In the genomic region with DNA sequence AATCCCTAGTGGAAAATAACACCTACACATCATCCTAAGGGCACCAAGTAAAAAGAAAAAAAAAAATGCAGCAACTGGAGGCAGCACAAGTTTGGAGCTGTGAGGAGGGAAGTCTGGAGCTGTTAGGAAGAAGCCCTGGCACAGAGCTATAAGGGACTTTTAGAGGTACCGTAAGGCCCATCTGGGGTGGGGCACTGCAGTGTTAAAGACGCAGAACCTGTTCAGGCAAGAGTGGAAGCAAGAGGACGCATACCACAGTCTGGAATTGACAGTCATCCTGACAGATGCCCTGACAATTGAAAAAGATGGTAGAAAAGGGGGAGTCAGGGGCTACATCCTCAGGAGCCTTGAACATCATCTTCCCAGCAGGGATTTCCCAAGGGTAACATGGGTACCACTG, we compare ENCODE assay signal across 12 cellular contexts.
A peak's percentile ranks its signal among the peaks of the same experiment; 100 is the strongest.
DNase-seq lines count a peak whose midpoint lies in the region; ATAC-seq and TF ChIP-seq lines count a peak whose summit lies in the region.
"Had no signal": no experiment of that assay in that cellular context is flagged by ENCODE, and none has a peak within 500 bp of the region (broad histone marks: within the 10 kb centered on the region; RNA-seq: fewer than 3 reads in every experiment).

No MANE protein-coding gene starts in this region.

- H3K36me3 ChIP-seq in BLaER1 (no peaks in the 10 kb centered on the region), parathyroid adenoma (ENCODE audit: control insufficient read depth, insufficient read depth, low read length) (no peaks in the 10 kb centered on the region), aorta (ENCODE audit: control insufficient read depth in 1 of 2, insufficient read depth in 2 of 2, low read length in 1 of 2) (no peaks in the 10 kb centered on the region)

- intact Hi-C loops in aorta (cut with DNase I), result loop anchor here (5.0 to 10.0 kb wide), 2 partner anchors 55 to 362 kb away; partner anchors contain the start of gene BTG1 (in 1 of the 2)

- H3K9me3 ChIP-seq in BLaER1 (peaks cover 7% of the 10 kb centered on the region; the same call in 1 of the 2 replicates), parathyroid adenoma (ENCODE audit: control insufficient read depth, low read length) (no peaks in the 10 kb centered on the region), aorta (ENCODE audit: control insufficient read depth, low read length) (no peaks in the 10 kb centered on the region)

- H3K4me2 ChIP-seq in BLaER1 (peak overlapping the region; percentile 81), parathyroid adenoma (ENCODE audit: low read length) (no peak overlapping the region)

- 69 to 88% methylated on average over 3 of the region's 3 CpGs for WGBS in aorta, 2 donors

- no peak overlapping the region; the same call in 1 of the 2 replicates for H3K4me3 ChIP-seq in BLaER1
- no peak overlapping the region for H3K4me3 ChIP-seq in coronary artery
- no peak overlapping the region for H3K4me3 ChIP-seq in parathyroid adenoma (ENCODE audit: low read depth, low read length)
- no peak overlapping the region for H3K4me3 ChIP-seq in aorta (ENCODE audit: low read length in 2 of 2)

- H4K20me1 ChIP-seq in BLaER1, result no peaks in the 10 kb centered on the region

- no peak overlapping the region for H3K9ac ChIP-seq in BLaER1
- H3K9ac ChIP-seq in parathyroid adenoma, result no peak overlapping the region

- H3K4me1 ChIP-seq in BLaER1, result peaks cover 58% of the 10 kb centered on the region
- H3K4me1 ChIP-seq in parathyroid adenoma, result peaks cover 20% of the 10 kb centered on the region
- peaks cover 0 to 7% of the 10 kb centered on the region in 2 donors for H3K4me1 ChIP-seq in aorta (ENCODE audit: control insufficient read depth in 1 of 2, insufficient read depth in 2 of 2, low read length in 2 of 2)

- H2AFZ ChIP-seq in parathyroid adenoma, result peak overlapping the region; percentile 65

- no peaks in the 10 kb centered on the region for H3K27me3 ChIP-seq in BLaER1
- H3K27me3 ChIP-seq in parathyroid adenoma (ENCODE audit: control insufficient read depth, insufficient read depth, low read length), result no peaks in the 10 kb centered on the region
- no peaks in the 10 kb centered on the region for H3K27me3 ChIP-seq in aorta (ENCODE audit: control insufficient read depth in 1 of 2, insufficient read depth in 2 of 2, low read length in 1 of 2)

- H3K27ac ChIP-seq in BLaER1, result peak overlapping the region; percentile 90
- H3K27ac ChIP-seq in coronary artery, result peak overlapping the region; percentile 50 to 59
- no peak overlapping the region for H3K27ac ChIP-seq in parathyroid adenoma
- no peak overlapping the region for H3K27ac ChIP-seq in aorta (ENCODE audit: low read depth in 1 of 2, low read length in 2 of 2)

- DNase-seq in NCI-H2171 (lab: John Stamatoyannopoulos, UW) (peak; percentile 14), coronary artery (ENCODE audit: low spot score) (no peak), aorta (no peak), COR-L47 (lab: John Stamatoyannopoulos, UW) (no peak), T-helper 9 cell (no peak)
- no peak for DNase-seq in stimulated activated CD8-positive, alpha-beta memory T cell treated with anti-CD3 and anti-CD28 coated beads, Interleukin-4, amount 100 ng/mL, for 48 hours
- DNase-seq: activated CD8-positive, alpha-beta memory T cell treated with anti-CD3 and anti-CD28 coated beads for 24 hours; C1 segment of cervical spinal cord; Karpas-422; NCI-H2029 had no signal

- no peaks in the 10 kb centered on the region for H3K79me2 ChIP-seq in parathyroid adenoma

- no peak for TF ChIP-seq CTCF in coronary artery (IDR thresholded peaks at IDR 0.05)
- TF ChIP-seq CTCF in parathyroid adenoma (IDR thresholded peaks at IDR 0.05), result no peak

- no peak for ATAC-seq in aorta (ENCODE audit: low FRiP score)

Comparison
In these comparisons a context has a peak if more than half of its experiments do, and no peak if none do; other contexts are left out.
1. H3K27ac ChIP-seq: peak in BLaER1 (single experiment) and coronary artery (2 of 2); none in parathyroid adenoma (single experiment) and aorta (0 of 2).